In the genomic region with DNA sequence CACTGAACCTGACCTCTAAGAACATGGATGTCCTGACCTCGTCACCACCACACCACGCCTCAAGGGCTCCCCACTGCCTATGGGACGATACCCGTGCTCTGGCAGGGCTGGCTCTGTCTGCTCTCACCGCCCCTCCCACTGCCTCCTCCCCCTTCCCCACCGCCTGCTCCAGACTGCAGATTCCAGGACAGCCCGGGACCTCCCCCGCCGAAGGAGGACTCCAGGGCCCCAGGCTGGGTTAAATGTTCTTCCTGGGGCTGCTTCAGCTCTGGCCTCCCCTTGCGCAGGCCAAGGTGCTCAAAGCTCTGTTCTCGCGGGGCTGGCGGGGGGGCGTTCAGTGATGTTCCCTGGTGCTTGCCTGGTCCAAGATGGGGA, we compare ENCODE assay signal across 8 cellular contexts. TPM values are rescaled to one million over a fixed set of nuclear protein-coding genes. Genes with fewer than 3 reads are reported as not detected.
DNase-seq lines count a peak whose midpoint lies in the region; ATAC-seq and TF ChIP-seq lines count a peak whose summit lies in the region.

No MANE protein-coding gene starts in this region.

- no peak overlapping the region for H3K9ac ChIP-seq in smooth muscle cell (ENCODE audit: low read depth)

- TF ChIP-seq CTCF in Caco-2 (IDR thresholded peaks at IDR 0.05; ENCODE audit: insufficient read depth in 1 of 2, low read depth in 1 of 2, low read length in 1 of 2, severe bottlenecking in 1 of 2, unreplicated experiment in 1 of 2) (no peak), smooth muscle cell (IDR thresholded peaks at IDR 0.05; ENCODE audit: borderline replicate concordance, insufficient read depth, poor library complexity, severe bottlenecking) (no peak)

- POLR2A ChIA-PET in Caco-2 (lab: Charles Lee): interaction anchor here (0.5 to 1.0 kb wide), 5 partner anchors 58 to 171 kb away, joined by 3 to 7 read pairs (median 4); partner anchors contain the start of genes MSRB1, RPS2 and TRAF7
- POLR2A ChIA-PET in activated CD8-positive, alpha-beta T cell treated with anti-CD3 and anti-CD28 coated beads, Interleukin-2, amount 10 ng/mL, durations not matched to agents 7 days and 5 days (lab: Charles Lee): interaction anchor here (0.7 to 1.5 kb wide), 5 partner anchors 52 to 229 kb away, joined by 3 to 14 read pairs (median 4); partner anchors contain the start of genes ECI1 and TRAF7

- DNase-seq in Caco-2 (peak; percentile 66 to 78), left ventricle myocardium superior (no peak), smooth muscle cell (lab: John Stamatoyannopoulos, UW; ENCODE audit: unreplicated experiment) (peak; percentile 85), midbrain (lab: John Stamatoyannopoulos, UW) (no peak), NCI-H345 treated with DMSO at 0.1 percent for 48 hours (lab: John Stamatoyannopoulos, UW; ENCODE audit: unreplicated experiment) (no peak), germinal center (ENCODE audit: low spot score) (no peak)
- DNase-seq in activated CD8-positive, alpha-beta T cell treated with anti-CD3 and anti-CD28 coated beads, Interleukin-2, amount 10 ng/mL, durations not matched to agents 7 days and 5 days: no peak

- no peak overlapping the region for H3K27ac ChIP-seq in smooth muscle cell (ENCODE audit: low read depth)

- H3K9me3 ChIP-seq in Caco-2 (no peaks in the 10 kb centered on the region), smooth muscle cell (replicated peaks; ENCODE audit: low read depth) (no peaks in the 10 kb centered on the region)

- WGBS in smooth muscle cell (ENCODE audit: low lambda C conversion rate): 8% methylated on average over 11 of the region's 14 CpGs

- H3K9me3 Mint-ChIP-seq in Caco-2 (ENCODE audit: unreplicated experiment): no peaks in the 10 kb centered on the region
- H3K9me3 Mint-ChIP-seq in activated CD8-positive, alpha-beta T cell treated with anti-CD3 and anti-CD28 coated beads, Interleukin-2, amount 10 ng/mL, durations not matched to agents 7 days and 5 days (ENCODE audit: insufficient read depth): no peaks in the 10 kb centered on the region

- H3K36me3 ChIP-seq in Caco-2 (ENCODE audit: control insufficient read depth, insufficient read depth, low read length) (no peaks in the 10 kb centered on the region), smooth muscle cell (ENCODE audit: low read depth) (no peaks in the 10 kb centered on the region)

- H3K36me3 Mint-ChIP-seq in Caco-2 (ENCODE audit: insufficient read depth, unreplicated experiment): no peaks in the 10 kb centered on the region
- no peaks in the 10 kb centered on the region for H3K36me3 Mint-ChIP-seq in activated CD8-positive, alpha-beta T cell treated with anti-CD3 and anti-CD28 coated beads, Interleukin-2, amount 10 ng/mL, durations not matched to agents 7 days and 5 days (ENCODE audit: low read depth)

- no peaks in the 10 kb centered on the region for H3F3A ChIP-seq in smooth muscle cell (ENCODE audit: low read depth)

- H3K4me1 Mint-ChIP-seq in Caco-2 (ENCODE audit: low read depth, unreplicated experiment): peaks cover 18% of the 10 kb centered on the region
- H3K4me1 Mint-ChIP-seq in activated CD8-positive, alpha-beta T cell treated with anti-CD3 and anti-CD28 coated beads, Interleukin-2, amount 10 ng/mL, durations not matched to agents 7 days and 5 days (ENCODE audit: low read depth): peaks cover 27% of the 10 kb centered on the region

- no peaks in the 10 kb centered on the region for H4K20me1 ChIP-seq in smooth muscle cell (ENCODE audit: low read depth)

- H3K4me3 ChIP-seq in Caco-2 (ENCODE audit: low read depth, low read length) (peak overlapping the region; percentile 9; the same call in 1 of the 2 replicates), smooth muscle cell (peak overlapping the region; percentile 38)

- H3K27me3 Mint-ChIP-seq in Caco-2 (ENCODE audit: insufficient read depth, unreplicated experiment): no peaks in the 10 kb centered on the region
- peaks cover 34% of the 10 kb centered on the region for H3K27me3 Mint-ChIP-seq in activated CD8-positive, alpha-beta T cell treated with anti-CD3 and anti-CD28 coated beads, Interleukin-2, amount 10 ng/mL, durations not matched to agents 7 days and 5 days (ENCODE audit: low read depth)

- peak overlapping the region; percentile 74 for H3K27ac Mint-ChIP-seq in Caco-2 (ENCODE audit: unreplicated experiment)
- peak overlapping the region; percentile 63 for H3K27ac Mint-ChIP-seq in activated CD8-positive, alpha-beta T cell treated with anti-CD3 and anti-CD28 coated beads, Interleukin-2, amount 10 ng/mL, durations not matched to agents 7 days and 5 days

- peaks cover 7% of the 10 kb centered on the region for H3K79me2 ChIP-seq in smooth muscle cell (ENCODE audit: low read depth)

- H2AFZ ChIP-seq in smooth muscle cell (ENCODE audit: low read depth): peak overlapping the region; percentile 75

- CTCF ChIA-PET in Caco-2 (lab: Charles Lee): interaction anchor here (0.6 to 2.8 kb wide), 9 partner anchors 11 to 947 kb away, joined by 3 to 14 read pairs (median 3); partner anchors contain the start of genes NTHL1, PAQR4 and TSC2
- CTCF ChIA-PET in activated CD8-positive, alpha-beta T cell treated with anti-CD3 and anti-CD28 coated beads, Interleukin-2, amount 10 ng/mL, durations not matched to agents 7 days and 5 days (lab: Charles Lee): interaction anchor here (0.6 to 4.2 kb wide), 13 partner anchors 9 to 241 kb away, joined by 3 to 73 read pairs (median 7); partner anchors contain the start of genes ECI1, NTHL1, PKD1 and TRAF7

- H3K4me2 ChIP-seq in smooth muscle cell: peak overlapping the region; percentile 82

- H3K4me1 ChIP-seq in Caco-2 (peaks cover 16% of the 10 kb centered on the region), smooth muscle cell (ENCODE audit: low read depth) (peaks cover 20% of the 10 kb centered on the region)

- intact Hi-C loops in Caco-2 (cut with micrococcal nuclease; ENCODE audit: unreplicated experiment): loop anchor here (1.0 to 2.0 kb wide), 3 partner anchors 24 to 69 kb away; partner anchors contain the start of genes NTHL1 and TSC2
- intact Hi-C loops in left ventricle myocardium superior (cut with micrococcal nuclease): no loop called here

- H3K27me3 ChIP-seq in Caco-2 (replicated peaks; ENCODE audit: control insufficient read depth, insufficient read depth, low read length): no peaks in the 10 kb centered on the region
- no peaks in the 10 kb centered on the region for H3K27me3 ChIP-seq in smooth muscle cell (ENCODE audit: low read depth)

- no TSS peak for BruUV-seq in Caco-2 (replicated peaks; lab: Mats Ljungman, UMichigan)

- ATAC-seq in HG03045 (IDR thresholded peaks at IDR 0.05; ENCODE audit: unreplicated experiment) (peak; percentile 4), left ventricle myocardium superior (peak; percentile 20)
- ATAC-seq in activated CD8-positive, alpha-beta T cell treated with anti-CD3 and anti-CD28 coated beads, Interleukin-2, amount 10 ng/mL, durations not matched to agents 7 days and 5 days: peak; percentile 21

- peak overlapping the region; percentile 74 for H3K4me3 Mint-ChIP-seq in Caco-2 (ENCODE audit: unreplicated experiment)
- H3K4me3 Mint-ChIP-seq in activated CD8-positive, alpha-beta T cell treated with anti-CD3 and anti-CD28 coated beads, Interleukin-2, amount 10 ng/mL, durations not matched to agents 7 days and 5 days: peak overlapping the region; percentile 66

RNA-seq across cellular contexts. Expression of gene NPW, which starts 3.1 kb away (rescaled TPM):
- total RNA-seq in Caco-2 (2022) (6.1 and 8.8 TPM in 2 replicates), left ventricle myocardium superior (not detected), smooth muscle cell (13.1 and 30.9 TPM in 2 replicates)
- under 1 TPM in 1 of 2 experiments, not detected in 1; 0.73 TPM for total RNA-seq in activated CD8-positive, alpha-beta T cell treated with anti-CD3 and anti-CD28 coated beads, Interleukin-2, amount 10 ng/mL, durations not matched to agents 7 days and 5 days
- polyA plus RNA-seq in smooth muscle cell: 185 and 193 TPM in 2 replicates

RNA-seq across cellular contexts. Expression of gene NHERF2, which starts 4.0 kb away (rescaled TPM):
- total RNA-seq in Caco-2 (2022) (21.8 and 26.6 TPM in 2 replicates), left ventricle myocardium superior (235 TPM), smooth muscle cell (14.4 and 21.8 TPM in 2 replicates)
- total RNA-seq in activated CD8-positive, alpha-beta T cell treated with anti-CD3 and anti-CD28 coated beads, Interleukin-2, amount 10 ng/mL, durations not matched to agents 7 days and 5 days: 1 to 10 TPM; 1.4 to 2.8 TPM
- 40.2 and 56.8 TPM in 2 replicates for polyA plus RNA-seq in smooth muscle cell

RNA-seq across cellular contexts. Expression of gene ZNF598, which starts 13.1 kb away (rescaled TPM):
- total RNA-seq in Caco-2 (2022): 43.7 and 50.4 TPM in 2 replicates
- total RNA-seq in activated CD8-positive, alpha-beta T cell treated with anti-CD3 and anti-CD28 coated beads, Interleukin-2, amount 10 ng/mL, durations not matched to agents 7 days and 5 days: 10 to 100 TPM; 75.1 to 75.9 TPM
- total RNA-seq in left ventricle myocardium superior: 16.0 TPM
- 23.2 and 27.2 TPM in 2 replicates for total RNA-seq in smooth muscle cell
- polyA plus RNA-seq in smooth muscle cell: 27.9 and 32.7 TPM in 2 replicates

RNA-seq across cellular contexts. Expression of gene NTHL1, which starts 24.9 kb away (rescaled TPM):
- total RNA-seq in Caco-2 (2022): 34.3 and 38.6 TPM in 2 replicates
- total RNA-seq in activated CD8-positive, alpha-beta T cell treated with anti-CD3 and anti-CD28 coated beads, Interleukin-2, amount 10 ng/mL, durations not matched to agents 7 days and 5 days: 10 to 100 TPM; 29.9 to 35.3 TPM
- total RNA-seq in left ventricle myocardium superior: 22.7 TPM
- 14.6 and 23.8 TPM in 2 replicates for total RNA-seq in smooth muscle cell
- 36.5 and 39.3 TPM in 2 replicates for polyA plus RNA-seq in smooth muscle cell

RNA-seq across cellular contexts. Expression of gene TSC2, which starts 25.1 kb away (rescaled TPM):
- total RNA-seq in Caco-2 (2022) (109 and 112 TPM in 2 replicates), left ventricle myocardium superior (83.0 TPM), smooth muscle cell (29.7 and 64.5 TPM in 2 replicates)
- total RNA-seq in activated CD8-positive, alpha-beta T cell treated with anti-CD3 and anti-CD28 coated beads, Interleukin-2, amount 10 ng/mL, durations not matched to agents 7 days and 5 days: 10 to 100 TPM; 87.9 to 97.4 TPM
- polyA plus RNA-seq in smooth muscle cell: 74.7 and 110 TPM in 2 replicates

Comparison
In these comparisons a context has a peak if more than half of its experiments do, and no peak if none do; other contexts are left out.
1. DNase-seq: peak in Caco-2 (2 of 2) and smooth muscle cell (single experiment); none in activated CD8-positive, alpha-beta T cell treated with anti-CD3 and anti-CD28 coated beads, Interleukin-2, amount 10 ng/mL, durations not matched to agents 7 days and 5 days (single experiment), left ventricle myocardium superior (single experiment), midbrain (single experiment), NCI-H345 treated with DMSO at 0.1 percent for 48 hours (single experiment) and germinal center (single experiment).
2. Peak in every context shown above with its lines, with median percentiles within 50 percentile points of each other: ATAC-seq.